Comparison of ENCODE assay signal across 19 cellular contexts in the genomic region with DNA sequence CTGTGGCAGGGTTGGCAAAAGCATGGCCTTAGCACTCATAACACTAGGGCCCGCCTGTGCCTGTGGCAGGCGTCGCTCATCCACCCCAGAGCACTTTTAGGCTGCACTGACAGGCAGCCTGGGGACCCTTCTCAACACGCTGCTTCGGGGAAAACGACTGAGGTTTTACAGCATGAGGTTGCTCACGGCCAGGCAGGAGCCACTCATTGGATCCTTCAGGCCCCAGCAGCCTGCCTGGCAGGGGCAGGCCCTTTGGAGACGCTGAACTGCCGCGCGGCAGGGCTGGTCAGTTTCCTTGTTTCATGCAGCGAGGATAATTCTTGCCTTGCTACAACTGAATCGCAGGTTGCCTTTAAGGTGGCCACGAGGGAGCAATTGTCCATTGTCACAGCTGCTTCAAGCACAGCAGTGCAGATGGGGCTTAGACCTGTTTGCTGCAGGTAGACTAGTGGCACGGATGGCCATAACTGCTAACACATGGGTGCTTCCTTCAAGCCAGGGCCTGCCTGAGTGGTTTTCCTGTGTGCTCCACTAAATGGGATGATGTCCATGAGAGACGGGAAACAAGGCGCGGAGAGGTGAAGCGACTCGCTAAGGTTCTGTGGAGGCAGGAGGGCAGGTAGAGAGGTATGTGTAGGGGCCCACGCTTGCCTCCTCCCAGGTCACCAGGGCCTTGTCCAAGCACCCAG. TPM values are rescaled to one million over a fixed set of nuclear protein-coding genes. Genes with fewer than 3 reads are reported as not detected.
DNase-seq lines count a peak whose midpoint lies in the region; ATAC-seq and TF ChIP-seq lines count a peak whose summit lies in the region.
"Had no signal": no experiment of that assay in that cellular context is flagged by ENCODE, and none has a peak within 500 bp of the region (broad histone marks: within the 10 kb centered on the region; RNA-seq: fewer than 3 reads in every experiment).

No MANE protein-coding gene starts in this region.

- H3K9me2 ChIP-seq in GM23338 (ENCODE audit: insufficient read depth) = no peaks in the 10 kb centered on the region

- peak overlapping the region; percentile 30 for H3K14ac ChIP-seq in trophoblast cell (ENCODE audit: low read length)

- H3K9me3 Mint-ChIP-seq in GM23338 = no peaks in the 10 kb centered on the region; the same call in 2 of the 3 replicates
- no peaks in the 10 kb centered on the region for H3K9me3 Mint-ChIP-seq in activated T-cell treated with anti-CD3 and anti-CD28 coated beads, Interleukin-2, amount 50 U/mL, for 72 hours
- H3K9me3 Mint-ChIP-seq: activated T-helper 2 cell treated with anti-CD3 and anti-CD28 coated beads, Interferon-gamma antibody, Interleukin-2, Interleukin-4, amounts not matched to agents 10 μg/mL and 5 μg/mL and 100 μg/mL, durations not matched to agents 14 hours and 24 hours and 36 hours; CD4-positive, alpha-beta T cell had no signal

- WGBS in trophoblast cell (ENCODE audit: extremely low coverage, insufficient coverage, insufficient read length) = no CpG with 5 or more reads among the region's 21 CpGs

- H3K4me1 ChIP-seq in GM23338 (ENCODE audit: insufficient read depth) = peaks cover 14% of the 10 kb centered on the region
- H3K4me1 ChIP-seq in NT2/D1 (ENCODE audit: insufficient read depth, insufficient read length) = peaks cover 42% of the 10 kb centered on the region
- H3K4me1 ChIP-seq in foreskin keratinocyte = peaks cover 10% of the 10 kb centered on the region
- peaks cover 27 to 35% of the 10 kb centered on the region in 2 experiments for H3K4me1 ChIP-seq in trophoblast cell (ENCODE audit: control insufficient read depth in 1 of 2, insufficient read depth in 2 of 2, low read length in 2 of 2)

- H3K4me1 Mint-ChIP-seq in GM23338 = peaks cover 30% of the 10 kb centered on the region
- peaks cover 6% of the 10 kb centered on the region for H3K4me1 Mint-ChIP-seq in activated T-cell treated with anti-CD3 and anti-CD28 coated beads, Interleukin-2, amount 50 U/mL, for 72 hours (ENCODE audit: low read depth)

- peak overlapping the region; percentile 52 for H2BK120ac ChIP-seq in trophoblast cell (ENCODE audit: insufficient read depth, low read length, poor library complexity)

- no peak overlapping the region for H3K4ac ChIP-seq in trophoblast cell (ENCODE audit: low read depth, low read length)

- H3F3A ChIP-seq in GM23338 (replicated peaks; ENCODE audit: low read depth) = 0 out of 2 replicates have a peak, but pooled peaks cover 1% of the 10 kb centered on the region

- peak overlapping the region; percentile 57 for H2AK5ac ChIP-seq in trophoblast cell (ENCODE audit: low read length)

- no peaks in the 10 kb centered on the region for H3K36me3 ChIP-seq in GM23338 (ENCODE audit: insufficient read depth)
- H3K36me3 ChIP-seq in NT2/D1 (ENCODE audit: insufficient read depth, insufficient read length, low read length) = no peaks in the 10 kb centered on the region
- no peaks in the 10 kb centered on the region for H3K36me3 ChIP-seq in trophoblast cell (ENCODE audit: control insufficient read depth in 1 of 2, insufficient read depth in 2 of 2, low read length in 2 of 2)

- H3K9me3 ChIP-seq in NT2/D1 (ENCODE audit: insufficient read depth, low read length) = no peaks in the 10 kb centered on the region
- H3K9me3 ChIP-seq in trophoblast cell (ENCODE audit: insufficient read depth, low read depth, low read length) = no peaks in the 10 kb centered on the region

- H3K79me1 ChIP-seq in trophoblast cell (ENCODE audit: low read length) = peaks cover 36% of the 10 kb centered on the region

- TF ChIP-seq CTCF in GM23338 (conservative IDR thresholded peaks at IDR 0.05; ENCODE audit: low read depth in 2 of 2) = no peak
- TF ChIP-seq CTCF in foreskin keratinocyte (conservative IDR thresholded peaks at IDR 0.05) = no peak

- H2AFZ ChIP-seq in GM23338 (0 out of 2 replicates have a peak overlapping the region, but pooled peaks have one; percentile 72), trophoblast cell (ENCODE audit: insufficient read depth, low read length, poor library complexity) (no peak overlapping the region)

- H3K27ac ChIP-seq in GM23338 (ENCODE audit: low read depth) (no peak overlapping the region), foreskin keratinocyte (no peak overlapping the region), trophoblast cell (ENCODE audit: low read depth, low read length) (no peak overlapping the region)

- H3K4me2 ChIP-seq in GM23338 = no peak overlapping the region
- H3K4me2 ChIP-seq in trophoblast cell (ENCODE audit: low read length) = no peak overlapping the region

- no peak overlapping the region for H3K27ac Mint-ChIP-seq in GM23338
- H3K27ac Mint-ChIP-seq in activated T-cell treated with anti-CD3 and anti-CD28 coated beads, Interleukin-2, amount 50 U/mL, for 72 hours = no peak overlapping the region
- H3K27ac Mint-ChIP-seq: activated T-helper 2 cell treated with anti-CD3 and anti-CD28 coated beads, Interferon-gamma antibody, Interleukin-2, Interleukin-4, amounts not matched to agents 10 μg/mL and 5 μg/mL and 100 μg/mL, durations not matched to agents 14 hours and 24 hours and 36 hours; CD4-positive, alpha-beta T cell had no signal

- DNase-seq in GM23338 (ENCODE audit: low spot score) (no peak), NT2/D1 (ENCODE audit: low read depth, low spot score) (no peak), foreskin keratinocyte (peak in 1 of 2 donors; percentile 39), trophoblast cell (no peak), NCI-H187 treated with DMSO at 0.1 percent for 48 hours (lab: John Stamatoyannopoulos, UW) (no peak), H4 (ENCODE audit: low spot score) (no peak)
- DNase-seq in activated T-cell treated with anti-CD3 and anti-CD28 coated beads, Interleukin-2, amount 50 U/mL, for 72 hours = no peak
- DNase-seq: activated CD4-positive, alpha-beta T cell treated with anti-CD3 and anti-CD28 coated beads for 1 hour; amniotic stem cell; DMS53; effector memory CD4-positive, alpha-beta T cell; left ventricle myocardium superior; NCI-H1436; substantia nigra; SW 1271 had no signal

- no peak overlapping the region for H3K23ac ChIP-seq in trophoblast cell (ENCODE audit: low read length)

- ATAC-seq in GM23338 (no peak), foreskin keratinocyte (peak; percentile 8), GM21360 (IDR thresholded peaks at IDR 0.05; ENCODE audit: unreplicated experiment) (no peak)
- no peak for ATAC-seq in activated T-cell treated with anti-CD3 and anti-CD28 coated beads, Interleukin-2, amount 50 U/mL, for 72 hours (replicated peaks in 1 of 2)
- ATAC-seq: HepG2 had no signal

- H3K9ac ChIP-seq in NT2/D1 (ENCODE audit: insufficient read length, low read depth) = peak overlapping the region; percentile 14
- H3K9ac ChIP-seq in trophoblast cell (ENCODE audit: low read length) = no peak overlapping the region

- no peaks in the 10 kb centered on the region for H3K27me3 ChIP-seq in GM23338 (ENCODE audit: insufficient read depth)
- no peaks in the 10 kb centered on the region for H3K27me3 ChIP-seq in NT2/D1 (ENCODE audit: insufficient read depth, insufficient read length)
- no peaks in the 10 kb centered on the region for H3K27me3 ChIP-seq in foreskin keratinocyte
- H3K27me3 ChIP-seq in trophoblast cell (ENCODE audit: insufficient read depth, low read length) = no peaks in the 10 kb centered on the region

- H3K4me3 Mint-ChIP-seq in GM23338 = no peak overlapping the region
- H3K4me3 Mint-ChIP-seq in activated T-cell treated with anti-CD3 and anti-CD28 coated beads, Interleukin-2, amount 50 U/mL, for 72 hours = no peak overlapping the region
- H3K4me3 Mint-ChIP-seq: CD4-positive, alpha-beta T cell had no signal

- peak overlapping the region; percentile 32 for H2BK5ac ChIP-seq in trophoblast cell (ENCODE audit: low read depth, low read length, poor library complexity)

- peak overlapping the region; percentile 70 for H2BK12ac ChIP-seq in trophoblast cell (ENCODE audit: low read length)

- H4K8ac ChIP-seq in trophoblast cell (ENCODE audit: low read depth, low read length) = peak overlapping the region; percentile 28

- no peak overlapping the region for H3K4me3 ChIP-seq in GM23338
- H3K4me3 ChIP-seq in NT2/D1 (ENCODE audit: insufficient read length, low read depth) = no peak overlapping the region
- H3K4me3 ChIP-seq in trophoblast cell (ENCODE audit: low read depth, low read length) = no peak overlapping the region

- no peak overlapping the region for H4K12ac ChIP-seq in trophoblast cell (ENCODE audit: low read depth, low read length)

- no peaks in the 10 kb centered on the region for H4K20me1 ChIP-seq in GM23338 (replicated peaks; ENCODE audit: insufficient read depth)

- H4K91ac ChIP-seq in trophoblast cell (ENCODE audit: low read depth, low read length) = peak overlapping the region; percentile 67

- peaks cover 26% of the 10 kb centered on the region for H3K27me3 Mint-ChIP-seq in GM23338 (ENCODE audit: insufficient read depth, low read depth, poor library complexity)
- H3K27me3 Mint-ChIP-seq in activated T-cell treated with anti-CD3 and anti-CD28 coated beads, Interleukin-2, amount 50 U/mL, for 72 hours (ENCODE audit: low read depth) = no peaks in the 10 kb centered on the region
- H3K27me3 Mint-ChIP-seq: CD4-positive, alpha-beta T cell had no signal

- peaks cover 3% of the 10 kb centered on the region; the same call in 2 of the 3 replicates for H3K36me3 Mint-ChIP-seq in GM23338 (ENCODE audit: low read depth)
- no peaks in the 10 kb centered on the region for H3K36me3 Mint-ChIP-seq in activated T-cell treated with anti-CD3 and anti-CD28 coated beads, Interleukin-2, amount 50 U/mL, for 72 hours (ENCODE audit: insufficient read depth in 2 of 2)

- peak overlapping the region; percentile 27 for H3K18ac ChIP-seq in trophoblast cell (ENCODE audit: low read length)

- H3K79me2 ChIP-seq in GM23338 (replicated peaks; ENCODE audit: insufficient read depth) (no peaks in the 10 kb centered on the region), trophoblast cell (ENCODE audit: control insufficient read depth, insufficient read depth, low read length, poor library complexity) (peaks cover 1% of the 10 kb centered on the region)

TF ChIP-seq in GM23338, 12 proteins besides CTCF, POLR2A, EP300 and RAD21 (continues in another document):
- no peak for TF ChIP-seq POLR2AphosphoS5 (IDR thresholded peaks at IDR 0.05; ENCODE audit: low read depth)

RNA-seq across cellular contexts. Expression of gene HS6ST1, which starts 49.9 kb away (rescaled TPM):
- total RNA-seq in GM23338 (2014; rRNA removed; shearing (Covaris generic)) = 76.4 and 106 TPM in 2 replicates
- polyA plus RNA-seq in GM23338 (2016; fragmentation: Nextera tagmentation; extraction: Ambion mirVana) (21.1 and 22.5 TPM in 2 replicates), foreskin keratinocyte (15.8 and 17.9 TPM in 2 replicates)
- 26.6 and 31.3 TPM in 2 replicates for total RNA-seq in foreskin keratinocyte
- 26.6 and 27.7 TPM in 2 replicates for polyA plus RNA-seq in trophoblast cell (2013)
- 20.3 and 25.3 TPM in 2 replicates for total RNA-seq in H4 (2014; rRNA removed; shearing (Covaris generic))
- 10 to 100 TPM; 10.6 to 11.3 TPM for total RNA-seq in activated T-cell treated with anti-CD3 and anti-CD28 coated beads, Interleukin-2, amount 50 U/mL, for 72 hours
